1 cellular context compared by ENCODE assay signal in genomic region chr1:95039360-95040031, GRCh38.
TF ChIP-seq lines count a peak whose summit lies in the region.

No MANE protein-coding gene starts in this region.

TF ChIP-seq in HCT116, 20 proteins besides CTCF, POLR2A, EP300 and RAD21:
- TF ChIP-seq FOSL1 (IDR thresholded peaks at IDR 0.05; ENCODE audit: low read depth) = 0 out of 2 replicates have a peak, but pooled peaks have one; percentile 21
- TF ChIP-seq, protein P1, sequence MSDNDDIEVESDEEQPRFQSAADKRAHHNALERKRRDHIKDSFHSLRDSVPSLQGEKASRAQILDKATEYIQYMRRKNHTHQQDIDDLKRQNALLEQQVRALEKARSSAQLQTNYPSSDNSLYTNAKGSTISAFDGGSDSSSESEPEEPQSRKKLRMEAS (IDR thresholded peaks at IDR 0.05) = 0 out of 2 replicates have a peak, but pooled peaks have one; percentile 27
- 0 out of 2 replicates have a peak, but pooled peaks have one; percentile 26 for TF ChIP-seq SIN3A (IDR thresholded peaks at IDR 0.05; ENCODE audit: low read depth)
- TF ChIP-seq ZFX (IDR thresholded peaks at IDR 0.05) = no peak
- peak; percentile 68; the same call in 1 of the 2 replicates for TF ChIP-seq EGR1 (IDR thresholded peaks at IDR 0.05; ENCODE audit: low read depth)
